In genomic region chr17:43403846-43404245, GRCh38 we compare ENCODE assay signal across 1 cellular context.
A peak's percentile ranks its signal among the peaks of the same experiment; 100 is the strongest.
TF ChIP-seq lines count a peak whose summit lies in the region.

No MANE protein-coding gene starts in this region.

TF ChIP-seq in K562, 482 proteins besides CTCF, POLR2A, EP300 and RAD21 (continued from another document and continues in another):
- TF ChIP-seq, protein P1, sequence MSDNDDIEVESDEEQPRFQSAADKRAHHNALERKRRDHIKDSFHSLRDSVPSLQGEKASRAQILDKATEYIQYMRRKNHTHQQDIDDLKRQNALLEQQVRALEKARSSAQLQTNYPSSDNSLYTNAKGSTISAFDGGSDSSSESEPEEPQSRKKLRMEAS (CRISPR knock-in tag; IDR thresholded peaks at IDR 0.05): 0 out of 2 replicates have a peak, but pooled peaks have one; percentile 39
- TF ChIP-seq HDAC3 (IDR thresholded peaks at IDR 0.05; ENCODE audit: borderline replicate concordance, partially characterized antibody) (peak; percentile 55), STAT6 (CRISPR knock-in tag; IDR thresholded peaks at IDR 0.05) (no peak), TFAM (CRISPR knock-in tag; conservative IDR thresholded peaks at IDR 0.05) (no peak), CCNT2 (IDR thresholded peaks at IDR 0.05; ENCODE audit: borderline replicate concordance, extremely low read depth, insufficient read length, low read depth, low read length) (no peak), TARDBP (IDR thresholded peaks at IDR 0.05) (peak; percentile 96), HIVEP1 (CRISPR knock-in tag; IDR thresholded peaks at IDR 0.05) (no peak), MTA3 (IDR thresholded peaks at IDR 0.05; ENCODE audit: borderline replicate concordance) (0 out of 2 replicates have a peak, but pooled peaks have one; percentile 35), HDAC6 (IDR thresholded peaks at IDR 0.05; ENCODE audit: low read depth, low read length) (no peak), ATF1 (CRISPR knock-in tag; IDR thresholded peaks at IDR 0.05) (no peak), ATF1 (tag; IDR thresholded peaks at IDR 0.05) (0 out of 2 replicates have a peak, but pooled peaks have one; percentile 36), ZFP30 (CRISPR knock-in tag; IDR thresholded peaks at IDR 0.05; ENCODE audit: borderline replicate concordance) (no peak), AFF1 (IDR thresholded peaks at IDR 0.05; ENCODE audit: low read depth in 1 of 2, partially characterized antibody in 2 of 2) (no peak), HNRNPL (IDR thresholded peaks at IDR 0.05; ENCODE audit: low read depth, low read length) (no peak), NFE2 (IDR thresholded peaks at IDR 0.05; ENCODE audit: low read depth) (0 out of 2 replicates have a peak, but pooled peaks have one; percentile 7), KLF1 (tag; IDR thresholded peaks at IDR 0.05) (no peak), ZNF24 (IDR thresholded peaks at IDR 0.05) (no peak), PRMT5 (CRISPR knock-in tag; IDR thresholded peaks at IDR 0.05) (no peak), POLR3G (IDR thresholded peaks at IDR 0.05; ENCODE audit: extremely low read depth, insufficient read length, insufficient replicate concordance) (no peak), TBL1XR1 (IDR thresholded peaks at IDR 0.05; ENCODE audit: low read length in 2 of 2) (peak in 1 of 2 experiments; percentile 74; a peak in 2 of 4 replicates), CUX1 (CRISPR knock-in tag; IDR thresholded peaks at IDR 0.05) (no peak), GTF2F1 (IDR thresholded peaks at IDR 0.05; ENCODE audit: low read depth, low read length) (no peak), GTF3C2 (IDR thresholded peaks at IDR 0.05; ENCODE audit: borderline replicate concordance, extremely low read depth, insufficient read length) (no peak), KAT7 (CRISPR knock-in tag; IDR thresholded peaks at IDR 0.05; ENCODE audit: borderline replicate concordance) (no peak)
- TF ChIP-seq, protein P2, sequence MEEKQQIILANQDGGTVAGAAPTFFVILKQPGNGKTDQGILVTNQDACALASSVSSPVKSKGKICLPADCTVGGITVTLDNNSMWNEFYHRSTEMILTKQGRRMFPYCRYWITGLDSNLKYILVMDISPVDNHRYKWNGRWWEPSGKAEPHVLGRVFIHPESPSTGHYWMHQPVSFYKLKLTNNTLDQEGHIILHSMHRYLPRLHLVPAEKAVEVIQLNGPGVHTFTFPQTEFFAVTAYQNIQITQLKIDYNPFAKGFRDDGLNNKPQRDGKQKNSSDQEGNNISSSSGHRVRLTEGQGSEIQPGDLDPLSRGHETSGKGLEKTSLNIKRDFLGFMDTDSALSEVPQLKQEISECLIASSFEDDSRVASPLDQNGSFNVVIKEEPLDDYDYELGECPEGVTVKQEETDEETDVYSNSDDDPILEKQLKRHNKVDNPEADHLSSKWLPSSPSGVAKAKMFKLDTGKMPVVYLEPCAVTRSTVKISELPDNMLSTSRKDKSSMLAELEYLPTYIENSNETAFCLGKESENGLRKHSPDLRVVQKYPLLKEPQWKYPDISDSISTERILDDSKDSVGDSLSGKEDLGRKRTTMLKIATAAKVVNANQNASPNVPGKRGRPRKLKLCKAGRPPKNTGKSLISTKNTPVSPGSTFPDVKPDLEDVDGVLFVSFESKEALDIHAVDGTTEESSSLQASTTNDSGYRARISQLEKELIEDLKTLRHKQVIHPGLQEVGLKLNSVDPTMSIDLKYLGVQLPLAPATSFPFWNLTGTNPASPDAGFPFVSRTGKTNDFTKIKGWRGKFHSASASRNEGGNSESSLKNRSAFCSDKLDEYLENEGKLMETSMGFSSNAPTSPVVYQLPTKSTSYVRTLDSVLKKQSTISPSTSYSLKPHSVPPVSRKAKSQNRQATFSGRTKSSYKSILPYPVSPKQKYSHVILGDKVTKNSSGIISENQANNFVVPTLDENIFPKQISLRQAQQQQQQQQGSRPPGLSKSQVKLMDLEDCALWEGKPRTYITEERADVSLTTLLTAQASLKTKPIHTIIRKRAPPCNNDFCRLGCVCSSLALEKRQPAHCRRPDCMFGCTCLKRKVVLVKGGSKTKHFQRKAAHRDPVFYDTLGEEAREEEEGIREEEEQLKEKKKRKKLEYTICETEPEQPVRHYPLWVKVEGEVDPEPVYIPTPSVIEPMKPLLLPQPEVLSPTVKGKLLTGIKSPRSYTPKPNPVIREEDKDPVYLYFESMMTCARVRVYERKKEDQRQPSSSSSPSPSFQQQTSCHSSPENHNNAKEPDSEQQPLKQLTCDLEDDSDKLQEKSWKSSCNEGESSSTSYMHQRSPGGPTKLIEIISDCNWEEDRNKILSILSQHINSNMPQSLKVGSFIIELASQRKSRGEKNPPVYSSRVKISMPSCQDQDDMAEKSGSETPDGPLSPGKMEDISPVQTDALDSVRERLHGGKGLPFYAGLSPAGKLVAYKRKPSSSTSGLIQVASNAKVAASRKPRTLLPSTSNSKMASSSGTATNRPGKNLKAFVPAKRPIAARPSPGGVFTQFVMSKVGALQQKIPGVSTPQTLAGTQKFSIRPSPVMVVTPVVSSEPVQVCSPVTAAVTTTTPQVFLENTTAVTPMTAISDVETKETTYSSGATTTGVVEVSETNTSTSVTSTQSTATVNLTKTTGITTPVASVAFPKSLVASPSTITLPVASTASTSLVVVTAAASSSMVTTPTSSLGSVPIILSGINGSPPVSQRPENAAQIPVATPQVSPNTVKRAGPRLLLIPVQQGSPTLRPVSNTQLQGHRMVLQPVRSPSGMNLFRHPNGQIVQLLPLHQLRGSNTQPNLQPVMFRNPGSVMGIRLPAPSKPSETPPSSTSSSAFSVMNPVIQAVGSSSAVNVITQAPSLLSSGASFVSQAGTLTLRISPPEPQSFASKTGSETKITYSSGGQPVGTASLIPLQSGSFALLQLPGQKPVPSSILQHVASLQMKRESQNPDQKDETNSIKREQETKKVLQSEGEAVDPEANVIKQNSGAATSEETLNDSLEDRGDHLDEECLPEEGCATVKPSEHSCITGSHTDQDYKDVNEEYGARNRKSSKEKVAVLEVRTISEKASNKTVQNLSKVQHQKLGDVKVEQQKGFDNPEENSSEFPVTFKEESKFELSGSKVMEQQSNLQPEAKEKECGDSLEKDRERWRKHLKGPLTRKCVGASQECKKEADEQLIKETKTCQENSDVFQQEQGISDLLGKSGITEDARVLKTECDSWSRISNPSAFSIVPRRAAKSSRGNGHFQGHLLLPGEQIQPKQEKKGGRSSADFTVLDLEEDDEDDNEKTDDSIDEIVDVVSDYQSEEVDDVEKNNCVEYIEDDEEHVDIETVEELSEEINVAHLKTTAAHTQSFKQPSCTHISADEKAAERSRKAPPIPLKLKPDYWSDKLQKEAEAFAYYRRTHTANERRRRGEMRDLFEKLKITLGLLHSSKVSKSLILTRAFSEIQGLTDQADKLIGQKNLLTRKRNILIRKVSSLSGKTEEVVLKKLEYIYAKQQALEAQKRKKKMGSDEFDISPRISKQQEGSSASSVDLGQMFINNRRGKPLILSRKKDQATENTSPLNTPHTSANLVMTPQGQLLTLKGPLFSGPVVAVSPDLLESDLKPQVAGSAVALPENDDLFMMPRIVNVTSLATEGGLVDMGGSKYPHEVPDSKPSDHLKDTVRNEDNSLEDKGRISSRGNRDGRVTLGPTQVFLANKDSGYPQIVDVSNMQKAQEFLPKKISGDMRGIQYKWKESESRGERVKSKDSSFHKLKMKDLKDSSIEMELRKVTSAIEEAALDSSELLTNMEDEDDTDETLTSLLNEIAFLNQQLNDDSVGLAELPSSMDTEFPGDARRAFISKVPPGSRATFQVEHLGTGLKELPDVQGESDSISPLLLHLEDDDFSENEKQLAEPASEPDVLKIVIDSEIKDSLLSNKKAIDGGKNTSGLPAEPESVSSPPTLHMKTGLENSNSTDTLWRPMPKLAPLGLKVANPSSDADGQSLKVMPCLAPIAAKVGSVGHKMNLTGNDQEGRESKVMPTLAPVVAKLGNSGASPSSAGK (IDR thresholded peaks at IDR 0.05): peak; percentile 59
- TF ChIP-seq, protein P3, sequence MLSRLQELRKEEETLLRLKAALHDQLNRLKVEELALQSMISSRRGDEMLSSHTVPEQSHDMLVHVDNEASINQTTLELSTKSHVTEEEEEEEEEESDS (CRISPR knock-in tag; IDR thresholded peaks at IDR 0.05): no peak
